8 cellular contexts compared by ENCODE assay signal in genomic region chr19:42313096-42313839, GRCh38. TPM values are rescaled to one million over a fixed set of nuclear protein-coding genes. Genes with fewer than 3 reads are reported as not detected.
DNase-seq lines count a peak whose midpoint lies in the region; ATAC-seq and TF ChIP-seq lines count a peak whose summit lies in the region.

Gene TMEM145, plus strand, starts transcription at chr19:42313309. Its CDS starts 68 bp downstream, at chr19:42313377.

- H3K36me3 ChIP-seq in CD8-positive, alpha-beta memory T cell (ENCODE audit: insufficient read depth, low read length): no peaks in the 10 kb centered on the region
- no peaks in the 10 kb centered on the region for H3K36me3 ChIP-seq in HEK293 (ENCODE audit: control insufficient read depth in 2 of 2, insufficient read depth in 1 of 2, low read length in 2 of 2)
- no peaks in the 10 kb centered on the region for H3K36me3 ChIP-seq in right atrium auricular region

- H3K4me1 ChIP-seq in CD8-positive, alpha-beta memory T cell (ENCODE audit: insufficient read depth, low read length): peaks cover 8% of the 10 kb centered on the region
- H3K4me1 ChIP-seq in HEK293 (ENCODE audit: control insufficient read depth, insufficient read depth, low read length): no peaks in the 10 kb centered on the region; the same call in 1 of the 2 replicates
- peaks cover 0 to 14% of the 10 kb centered on the region in 2 donors for H3K4me1 ChIP-seq in right atrium auricular region

- POLR2A ChIA-PET in CD8-positive, alpha-beta memory T cell (lab: Charles Lee): no interaction called here
- POLR2A ChIA-PET in HEK293 (lab: Yijun Ruan, JAX): interaction anchor here (0.6 to 1.1 kb wide), 3 partner anchors 11 to 34 kb away, joined by 3 read pairs; partner anchors contain the start of genes PAFAH1B3 and PRR19

- DNase-seq in CD8-positive, alpha-beta memory T cell: peak in 1 of 5 donors; percentile 19
- DNase-seq in NOMO-1 treated with dmso at 0.1 percent for 144 hours (lab: John Stamatoyannopoulos, UW; ENCODE audit: unreplicated experiment) (peak; percentile 24), anterior cingulate cortex (lab: John Stamatoyannopoulos, UW) (peak in 43 of 58 donors; percentile 11 to 66 (median 32)), right atrium auricular region (ENCODE audit: low spot score) (no peak), progenitor cell of endocrine pancreas (ENCODE audit: low spot score, unreplicated experiment) (peak; percentile 45)

- H3K27ac Mint-ChIP-seq in CD8-positive, alpha-beta memory T cell: peak within 1 kb of the TSS in 1 of 8 donors; percentile 39
- H3K27ac Mint-ChIP-seq in progenitor cell of endocrine pancreas: no peak within 1 kb of the TSS

- CTCF ChIA-PET in CD8-positive, alpha-beta memory T cell (lab: Charles Lee): no interaction called here
- CTCF ChIA-PET in HEK293 (lab: Yijun Ruan, JAX): interaction anchor here (0.6 to 0.7 kb wide), 2 partner anchors 30 to 67 kb away, joined by 3 read pairs; no protein-coding TSS in a partner anchor

- peaks cover 16 to 24% (median 24%) of the 10 kb centered on the region in 3 donors for H3K4me1 Mint-ChIP-seq in CD8-positive, alpha-beta memory T cell
- peaks cover 3% of the 10 kb centered on the region for H3K4me1 Mint-ChIP-seq in progenitor cell of endocrine pancreas (ENCODE audit: low read depth)

- H3K27me3 Mint-ChIP-seq in CD8-positive, alpha-beta memory T cell: peaks cover 29 to 48% of the 10 kb centered on the region in 2 donors
- peaks cover 57% of the 10 kb centered on the region for H3K27me3 Mint-ChIP-seq in progenitor cell of endocrine pancreas

- H3K9me3 Mint-ChIP-seq in CD8-positive, alpha-beta memory T cell: no peaks in the 10 kb centered on the region
- H3K9me3 Mint-ChIP-seq in progenitor cell of endocrine pancreas (ENCODE audit: low read depth): no peaks in the 10 kb centered on the region

- peak within 1 kb of the TSS; percentile 19 for H3K4me3 ChIP-seq in CD8-positive, alpha-beta memory T cell (ENCODE audit: low read length)
- H3K4me3 ChIP-seq in HEK293 (ENCODE audit: low read depth, low read length) (peak within 1 kb of the TSS; percentile 47), right atrium auricular region (peak within 1 kb of the TSS; percentile 50 to 57)

- no peaks in the 10 kb centered on the region for H3K9me3 ChIP-seq in CD8-positive, alpha-beta memory T cell (ENCODE audit: low read length)
- H3K9me3 ChIP-seq in HEK293 (ENCODE audit: control insufficient read depth, insufficient read depth, low read depth, low read length) (no peaks in the 10 kb centered on the region), right atrium auricular region (no peaks in the 10 kb centered on the region)

- H3K4me3 Mint-ChIP-seq in CD8-positive, alpha-beta memory T cell: peak within 1 kb of the TSS in 6 of 7 donors; percentile 40 to 76 (median 66)
- peak within 1 kb of the TSS; percentile 68 for H3K4me3 Mint-ChIP-seq in progenitor cell of endocrine pancreas (ENCODE audit: low read depth)

- H3K27ac ChIP-seq in CD8-positive, alpha-beta memory T cell (ENCODE audit: low read depth, low read length): no peak within 1 kb of the TSS
- H3K27ac ChIP-seq in HEK293 (ENCODE audit: extremely low read depth, low read depth, low read length) (no peak within 1 kb of the TSS), right atrium auricular region (no peak within 1 kb of the TSS)

- H3K36me3 Mint-ChIP-seq in CD8-positive, alpha-beta memory T cell: no peaks in the 10 kb centered on the region
- H3K36me3 Mint-ChIP-seq in progenitor cell of endocrine pancreas (ENCODE audit: insufficient read depth): no peaks in the 10 kb centered on the region

- peak; percentile 89 for TF ChIP-seq CTCF in HEK293 (tag by site-specific recombination; IDR thresholded peaks at IDR 0.05)
- peak in 1 of 2 donors; percentile 40 for TF ChIP-seq CTCF in right atrium auricular region (IDR thresholded peaks at IDR 0.05)
- TF ChIP-seq CTCF in progenitor cell of endocrine pancreas (IDR thresholded peaks at IDR 0.05; ENCODE audit: unreplicated experiment): peak; percentile 34

- peaks cover 28% of the 10 kb centered on the region for H3K27me3 ChIP-seq in CD8-positive, alpha-beta memory T cell (ENCODE audit: insufficient read depth, low read length, poor library complexity, severe bottlenecking)
- H3K27me3 ChIP-seq in right atrium auricular region: no peaks in the 10 kb centered on the region

- ATAC-seq in HG03460 (IDR thresholded peaks at IDR 0.05; ENCODE audit: unreplicated experiment): no peak
- no peak for ATAC-seq in HG03521 (IDR thresholded peaks at IDR 0.05; ENCODE audit: unreplicated experiment)

TF ChIP-seq in HEK293, 187 proteins besides CTCF, POLR2A, EP300 and RAD21 (continues in another document):
- TF ChIP-seq ZFP69B (tag by site-specific recombination; IDR thresholded peaks at IDR 0.05) (peak; percentile 87), ZBTB44 (tag by site-specific recombination; IDR thresholded peaks at IDR 0.05) (peak; percentile 89), ZNF677 (tag by site-specific recombination; IDR thresholded peaks at IDR 0.05) (0 out of 2 replicates have a peak, but pooled peaks have one; percentile 12), ZBTB17 (tag by site-specific recombination; IDR thresholded peaks at IDR 0.05) (peak; percentile 86), ZBTB10 (tag by site-specific recombination; IDR thresholded peaks at IDR 0.05) (peak; percentile 79), ZBTB26 (tag by site-specific recombination; optimal IDR thresholded peaks at IDR 0.05) (peak; percentile 75), ZSCAN5A (tag by site-specific recombination; IDR thresholded peaks at IDR 0.05) (no peak), BCL11B (tag by site-specific recombination; IDR thresholded peaks at IDR 0.05; ENCODE audit: low read depth) (peak; percentile 74; the same call in 1 of the 2 replicates), ZNF404 (tag by site-specific recombination; IDR thresholded peaks at IDR 0.05) (no peak), ZNF76 (tag by site-specific recombination; IDR thresholded peaks at IDR 0.05; ENCODE audit: borderline replicate concordance, low read depth) (0 out of 2 replicates have a peak, but pooled peaks have one; percentile 20), ZFHX2 (tag by site-specific recombination; conservative IDR thresholded peaks at IDR 0.05) (peak; percentile 34; the same call in 1 of the 2 replicates), ZNF239 (tag by site-specific recombination; IDR thresholded peaks at IDR 0.05) (no peak), ZNF600 (tag by site-specific recombination; IDR thresholded peaks at IDR 0.05) (peak; percentile 74), ZNF10 (tag by site-specific recombination; IDR thresholded peaks at IDR 0.05) (peak; percentile 54; the same call in 1 of the 2 replicates)

RNA-seq across cellular contexts. Expression of gene TMEM145, which starts in this region (rescaled TPM):
- total RNA-seq in CD8-positive, alpha-beta memory T cell: under 1 TPM in 1 of 2 experiments, not detected in 1; 0.15 TPM
- not detected for polyA plus RNA-seq in CD8-positive, alpha-beta memory T cell
- total RNA-seq in right atrium auricular region (under 1 TPM in 1 of 2 donors, not detected in 1; 0.94 TPM), progenitor cell of endocrine pancreas (1.9 and 2.0 TPM in 2 replicates)
